Comparison of ENCODE assay signal across 8 cellular contexts in genomic region chr5:35003018-35003957, GRCh38. TPM values are rescaled to one million over a fixed set of nuclear protein-coding genes. Genes with fewer than 3 reads are reported as not detected.
DNase-seq lines count a peak whose midpoint lies in the region; ATAC-seq, FAIRE-seq and TF ChIP-seq lines count a peak whose summit lies in the region.

No MANE protein-coding gene starts in this region.

- H3K27ac Mint-ChIP-seq in CD14-positive monocyte = no peak overlapping the region
- H3K27ac Mint-ChIP-seq in activated CD4-positive, alpha-beta memory T cell treated with anti-CD3 and anti-CD28 coated beads for 36 hours = no peak overlapping the region
- no peak overlapping the region for H3K27ac Mint-ChIP-seq in stimulated activated effector memory CD8-positive, alpha-beta T cell treated with anti-CD3 and anti-CD28 coated beads, Interleukin-12 subunit alpha, Interleukin-12 subunit beta, amount 100 ng/mL, for 72 hours

- POLR2A ChIA-PET in activated CD4-positive, alpha-beta memory T cell treated with anti-CD3 and anti-CD28 coated beads for 36 hours (lab: Charles Lee) = no interaction called here

- intact Hi-C loops in CD14-positive monocyte (cut with micrococcal nuclease) = no loop called here
- intact Hi-C loops in activated CD4-positive, alpha-beta memory T cell treated with anti-CD3 and anti-CD28 coated beads for 36 hours (cut with micrococcal nuclease) = loop anchor here (1.0 to 2.0 kb wide), 5 partner anchors 45 to 528 kb away; partner anchors contain the start of genes BRIX1 and RAD1

- no peaks in the 10 kb centered on the region for H3K36me3 Mint-ChIP-seq in CD14-positive monocyte
- H3K36me3 Mint-ChIP-seq in activated CD4-positive, alpha-beta memory T cell treated with anti-CD3 and anti-CD28 coated beads for 36 hours = no peaks in the 10 kb centered on the region
- no peaks in the 10 kb centered on the region for H3K36me3 Mint-ChIP-seq in stimulated activated effector memory CD8-positive, alpha-beta T cell treated with anti-CD3 and anti-CD28 coated beads, Interleukin-12 subunit alpha, Interleukin-12 subunit beta, amount 100 ng/mL, for 72 hours

- H3K27me3 Mint-ChIP-seq in CD14-positive monocyte (ENCODE audit: low read depth in 3 of 3) = peaks cover 4 to 15% (median 12%) of the 10 kb centered on the region in 3 donors
- H3K27me3 Mint-ChIP-seq in activated CD4-positive, alpha-beta memory T cell treated with anti-CD3 and anti-CD28 coated beads for 36 hours = peaks cover 29% of the 10 kb centered on the region

- H3K9me3 Mint-ChIP-seq in CD14-positive monocyte = peaks cover 0 to 6% (median 2%) of the 10 kb centered on the region in 7 donors
- H3K9me3 Mint-ChIP-seq in activated CD4-positive, alpha-beta memory T cell treated with anti-CD3 and anti-CD28 coated beads for 36 hours = no peaks in the 10 kb centered on the region
- no peaks in the 10 kb centered on the region for H3K9me3 Mint-ChIP-seq in stimulated activated effector memory CD8-positive, alpha-beta T cell treated with anti-CD3 and anti-CD28 coated beads, Interleukin-12 subunit alpha, Interleukin-12 subunit beta, amount 100 ng/mL, for 72 hours

- no peaks in the 10 kb centered on the region for H3K4me1 Mint-ChIP-seq in CD14-positive monocyte
- H3K4me1 Mint-ChIP-seq in activated CD4-positive, alpha-beta memory T cell treated with anti-CD3 and anti-CD28 coated beads for 36 hours (ENCODE audit: low read depth) = no peaks in the 10 kb centered on the region
- H3K4me1 Mint-ChIP-seq in stimulated activated effector memory CD8-positive, alpha-beta T cell treated with anti-CD3 and anti-CD28 coated beads, Interleukin-12 subunit alpha, Interleukin-12 subunit beta, amount 100 ng/mL, for 72 hours = no peaks in the 10 kb centered on the region

- peak; percentile 90 for TF ChIP-seq CTCF in CD14-positive monocyte (IDR thresholded peaks at IDR 0.05)

- CTCF ChIA-PET in activated CD4-positive, alpha-beta memory T cell treated with anti-CD3 and anti-CD28 coated beads for 36 hours (lab: Charles Lee) = interaction anchor here (0.6 to 4.5 kb wide), 37 partner anchors 9 to 923 kb away, joined by 3 to 52 read pairs (median 4); partner anchors contain the start of genes AGXT2, BRIX1, DNAJC21 and RAD1

- peak; percentile 75 for ATAC-seq in HG03442 (IDR thresholded peaks at IDR 0.05; ENCODE audit: unreplicated experiment)
- peak; percentile 67 for ATAC-seq in stimulated activated effector memory CD8-positive, alpha-beta T cell treated with anti-CD3 and anti-CD28 coated beads, Interleukin-12 subunit alpha, Interleukin-12 subunit beta, amount 100 ng/mL, for 72 hours

- FAIRE-seq in GM19239 (lab: Jason Lieb, UNC) = peak; percentile 84

- DNase-seq in CD14-positive monocyte (ENCODE audit: low spot score) (no peak), GM19239 (ENCODE audit: insufficient read length, low spot score) (peak; percentile 55), NCI-H526 treated with DMSO at 0.1 percent for 48 hours (lab: John Stamatoyannopoulos, UW) (peak; percentile 42), midbrain (lab: John Stamatoyannopoulos, UW) (peak; percentile 56)
- peak; percentile 69 for DNase-seq in activated CD4-positive, alpha-beta memory T cell treated with anti-CD3 and anti-CD28 coated beads for 36 hours
- peak; percentile 28 for DNase-seq in effector CD4-positive, alpha-beta T cell
- peak; percentile 62 to 75 for DNase-seq in stimulated activated effector memory CD8-positive, alpha-beta T cell treated with anti-CD3 and anti-CD28 coated beads, Interleukin-12 subunit alpha, Interleukin-12 subunit beta, amount 100 ng/mL, for 72 hours (ENCODE audit: low spot score in 2 of 2)

- no peak overlapping the region for H3K4me3 Mint-ChIP-seq in CD14-positive monocyte
- H3K4me3 Mint-ChIP-seq in activated CD4-positive, alpha-beta memory T cell treated with anti-CD3 and anti-CD28 coated beads for 36 hours = no peak overlapping the region
- no peak overlapping the region for H3K4me3 Mint-ChIP-seq in stimulated activated effector memory CD8-positive, alpha-beta T cell treated with anti-CD3 and anti-CD28 coated beads, Interleukin-12 subunit alpha, Interleukin-12 subunit beta, amount 100 ng/mL, for 72 hours

RNA-seq across cellular contexts. Expression of gene AGXT2, which starts 44.5 kb away (rescaled TPM):
- polyA plus RNA-seq in CD14-positive monocyte = not detected
- not detected for total RNA-seq in activated CD4-positive, alpha-beta memory T cell treated with anti-CD3 and anti-CD28 coated beads for 36 hours
